16 cellular contexts compared by ENCODE assay signal in the genomic region with DNA sequence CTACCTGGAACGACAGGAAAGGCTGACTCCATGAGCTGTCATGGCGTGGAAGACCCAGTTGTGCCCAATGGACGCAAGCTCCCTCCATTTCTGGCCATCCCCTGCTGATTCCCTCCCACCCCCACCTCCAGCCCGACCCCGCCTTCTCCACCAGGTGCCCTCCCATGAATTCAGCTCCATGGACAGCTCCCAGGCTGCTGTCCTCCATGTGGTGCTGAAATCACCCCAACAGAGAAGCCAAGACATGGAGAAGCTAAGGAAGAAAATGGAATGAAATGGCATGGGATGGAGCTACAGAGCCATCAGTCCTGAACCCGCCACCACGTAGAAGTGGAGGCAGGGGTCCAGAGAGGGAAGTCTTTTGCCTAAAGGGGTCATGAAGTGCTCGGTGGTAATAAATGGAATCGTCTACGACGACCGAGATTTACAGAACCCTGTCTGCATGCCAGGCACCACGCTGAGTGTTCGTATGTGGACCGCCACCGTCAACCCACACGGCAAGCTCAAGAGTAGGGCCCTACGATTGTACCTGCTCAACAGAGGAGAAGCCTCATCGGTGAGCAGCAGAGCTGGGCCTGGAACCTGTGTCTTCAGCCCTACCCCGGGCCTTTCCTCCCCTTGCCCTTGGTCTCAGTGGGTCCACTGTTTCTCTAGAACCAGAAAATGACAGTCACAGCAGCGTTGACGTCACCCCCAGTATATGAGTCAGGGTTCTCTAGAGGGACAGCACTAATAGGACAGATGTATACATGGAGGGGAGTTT. TPM values are rescaled to one million over a fixed set of nuclear protein-coding genes. Genes with fewer than 3 reads are reported as not detected.
DNase-seq lines count a peak whose midpoint lies in the region; ATAC-seq and TF ChIP-seq lines count a peak whose summit lies in the region.
"Had no signal": no experiment of that assay in that cellular context is flagged by ENCODE, and none has a peak within 500 bp of the region (broad histone marks: within the 10 kb centered on the region; RNA-seq: fewer than 3 reads in every experiment).

No MANE protein-coding gene starts in this region.

- TF ChIP-seq POLR2A in lower leg skin (IDR thresholded peaks at IDR 0.05): no peak

- no peaks in the 10 kb centered on the region for H3K36me3 Mint-ChIP-seq in activated CD4-positive, alpha-beta T cell treated with anti-CD3 and anti-CD28 coated beads for 36 hours (ENCODE audit: low read depth)
- no peaks in the 10 kb centered on the region for H3K36me3 Mint-ChIP-seq in endothelial cell (ENCODE audit: low read depth, unreplicated experiment)

- peaks cover 4% of the 10 kb centered on the region for H3K27me3 Mint-ChIP-seq in activated CD4-positive, alpha-beta T cell treated with anti-CD3 and anti-CD28 coated beads for 36 hours
- H3K27me3 Mint-ChIP-seq in endothelial cell (ENCODE audit: unreplicated experiment): peaks cover 4% of the 10 kb centered on the region
- H3K27me3 Mint-ChIP-seq: central memory CD8-positive, alpha-beta T cell had no signal

- peaks cover 4% of the 10 kb centered on the region for H3K4me1 Mint-ChIP-seq in activated CD4-positive, alpha-beta T cell treated with anti-CD3 and anti-CD28 coated beads for 36 hours
- H3K4me1 Mint-ChIP-seq in endothelial cell (ENCODE audit: unreplicated experiment): no peaks in the 10 kb centered on the region

- H3K9me3 Mint-ChIP-seq in activated CD4-positive, alpha-beta T cell treated with anti-CD3 and anti-CD28 coated beads for 36 hours (ENCODE audit: low read depth): peaks cover 3% of the 10 kb centered on the region
- H3K9me3 Mint-ChIP-seq in endothelial cell (ENCODE audit: unreplicated experiment): no peaks in the 10 kb centered on the region

- intact Hi-C loops in activated CD4-positive, alpha-beta T cell treated with anti-CD3 and anti-CD28 coated beads for 36 hours (cut with DNase I, micrococcal nuclease): loop anchor here in 1 of 2 experiments (5.0 kb wide), 1 partner anchor 34 kb away; no protein-coding TSS in a partner anchor
- intact Hi-C loops in lower leg skin (cut with DNase I; ENCODE audit: low total_unique reads): loop anchor here (5.0 kb wide), 1 partner anchor 119 kb away; no protein-coding TSS in a partner anchor
- intact Hi-C loops in ascending aorta (cut with DNase I): loop anchor here (10.0 kb wide), 1 partner anchor 576 kb away; no protein-coding TSS in a partner anchor

- H3K4me1 ChIP-seq in ascending aorta: peaks cover 0 to 5% of the 10 kb centered on the region in 2 donors

- CTCF ChIA-PET in activated CD4-positive, alpha-beta T cell treated with anti-CD3 and anti-CD28 coated beads for 36 hours (lab: Charles Lee): interaction anchor here (0.9 to 2.3 kb wide), 8 partner anchors 10 to 123 kb away, joined by 3 to 10 read pairs (median 4); partner anchors contain the start of gene ZC3H18
- CTCF ChIA-PET in RWPE1 (lab: Yijun Ruan, JAX): interaction anchor here (0.5 to 1.0 kb wide), 9 partner anchors 12 to 1310 kb away, joined by 3 to 5 read pairs (median 3); no protein-coding TSS in a partner anchor

- 61 to 70% methylated on average over 22 of the region's 22 CpGs for WGBS in lower leg skin, 2 donors

- no peaks in the 10 kb centered on the region for H3K27me3 ChIP-seq in ascending aorta
- H3K27me3 ChIP-seq: ovary had no signal

- H3K4me3 Mint-ChIP-seq in activated CD4-positive, alpha-beta T cell treated with anti-CD3 and anti-CD28 coated beads for 36 hours: no peak overlapping the region
- no peak overlapping the region for H3K4me3 Mint-ChIP-seq in endothelial cell (ENCODE audit: unreplicated experiment)
- H3K4me3 Mint-ChIP-seq: activated T-helper 1 cell treated with anti-CD3 and anti-CD28 coated beads, Interleukin-12 subunit alpha, Interleukin-12 subunit beta, Interleukin-2, Interleukin-4 antibody, amounts not matched to agents 30 ng/mL and 10 ng/mL and 1 ng/mL, durations not matched to agents 14 hours and 24 hours and 36 hours; central memory CD8-positive, alpha-beta T cell; stimulated activated naive CD8-positive, alpha-beta T cell treated with anti-CD3 and anti-CD28 coated beads, Interleukin-15, Interleukin-2, amounts not matched to agents 100 ng/mL and 50 ng/mL, for 24 hours had no signal

- POLR2A ChIA-PET in activated CD4-positive, alpha-beta T cell treated with anti-CD3 and anti-CD28 coated beads for 36 hours (lab: Charles Lee): interaction anchor here (0.8 kb wide), 1 partner anchor 9 kb away, joined by 4 read pairs; the partner anchor contains the start of gene ZC3H18
- POLR2A ChIA-PET in RWPE1 (lab: Yijun Ruan, JAX; ENCODE audit: low non-redundant PET): interaction anchor here (1.2 kb wide), 1 partner anchor 9 kb away, joined by 4 read pairs; the partner anchor contains the start of gene ZC3H18

- H3K9me3 ChIP-seq in ascending aorta: no peaks in the 10 kb centered on the region
- H3K9me3 ChIP-seq: ovary had no signal

- H3K36me3 ChIP-seq in ascending aorta: no peaks in the 10 kb centered on the region
- H3K36me3 ChIP-seq: ovary had no signal

- no peak overlapping the region for H3K27ac Mint-ChIP-seq in activated CD4-positive, alpha-beta T cell treated with anti-CD3 and anti-CD28 coated beads for 36 hours
- no peak overlapping the region for H3K27ac Mint-ChIP-seq in endothelial cell (ENCODE audit: unreplicated experiment)
- H3K27ac Mint-ChIP-seq: activated T-helper 1 cell treated with anti-CD3 and anti-CD28 coated beads, Interleukin-12 subunit alpha, Interleukin-12 subunit beta, Interleukin-2, Interleukin-4 antibody, amounts not matched to agents 30 ng/mL and 10 ng/mL and 1 ng/mL, durations not matched to agents 14 hours and 24 hours and 36 hours; stimulated activated naive CD8-positive, alpha-beta T cell treated with anti-CD3 and anti-CD28 coated beads, Interleukin-15, Interleukin-2, amounts not matched to agents 100 ng/mL and 50 ng/mL, for 24 hours had no signal

- no peak overlapping the region for H3K4me3 ChIP-seq in lower leg skin (ENCODE audit: low read depth, poor library complexity, severe bottlenecking)
- no peak overlapping the region for H3K4me3 ChIP-seq in ascending aorta
- H3K4me3 ChIP-seq: ovary had no signal

- H3K27ac ChIP-seq in RWPE1 (no peak overlapping the region), ascending aorta (no peak overlapping the region)
- H3K27ac ChIP-seq: ovary had no signal

- peak; percentile 29 for DNase-seq in activated CD4-positive, alpha-beta T cell treated with anti-CD3 and anti-CD28 coated beads for 36 hours
- DNase-seq in activated CD4-positive, alpha-beta T cell treated with anti-CD3 and anti-CD28 coated beads for 1 hour: no peak
- DNase-seq in RWPE1 (ENCODE audit: low spot score) (peak; percentile 16), endothelial cell (ENCODE audit: low spot score) (peak; percentile 44), renal cortical epithelial cell (ENCODE audit: low read depth) (peak; percentile 9), lower leg skin (ENCODE audit: low spot score in 2 of 2) (no peak), ascending aorta (ENCODE audit: low spot score in 2 of 2) (no peak)
- DNase-seq: EL, foreskin melanocyte, left ventricle myocardium superior, NCI-H1930 had no signal

- no peak for ATAC-seq in activated CD4-positive, alpha-beta T cell treated with anti-CD3 and anti-CD28 coated beads for 36 hours
- ATAC-seq in GM18502 (IDR thresholded peaks at IDR 0.05; ENCODE audit: poor library complexity, unreplicated experiment): no peak

- TF ChIP-seq CTCF in RWPE1 (conservative IDR thresholded peaks at IDR 0.05; ENCODE audit: low read depth): no peak
- TF ChIP-seq CTCF in endothelial cell (IDR thresholded peaks at IDR 0.05; ENCODE audit: unreplicated experiment): no peak
- no peak for TF ChIP-seq CTCF in lower leg skin (IDR thresholded peaks at IDR 0.05)
- no peak for TF ChIP-seq CTCF in ascending aorta (IDR thresholded peaks at IDR 0.05)

RNA-seq across cellular contexts. Expression of gene ZC3H18, which starts 9.3 kb away (rescaled TPM):
- total RNA-seq in activated CD4-positive, alpha-beta T cell treated with anti-CD3 and anti-CD28 coated beads for 36 hours: 10 to 100 TPM; 70.0 to 76.4 TPM
- total RNA-seq in endothelial cell (ENCODE audit: unreplicated experiment): 49.3 TPM
- total RNA-seq in renal cortical epithelial cell: 7.8 and 20.6 TPM in 2 replicates
- 10 to 100 TPM; 16.5 to 32.3 (median 18.5) TPM for total RNA-seq in lower leg skin
- 36.3 TPM for total RNA-seq in ascending aorta

Comparison
In these comparisons a context has a peak if more than half of its experiments do, and no peak if none do; other contexts are left out.
1. DNase-seq: peak in activated CD4-positive, alpha-beta T cell treated with anti-CD3 and anti-CD28 coated beads for 36 hours (single experiment), RWPE1 (single experiment), endothelial cell (single experiment) and renal cortical epithelial cell (single experiment); none in activated CD4-positive, alpha-beta T cell treated with anti-CD3 and anti-CD28 coated beads for 1 hour (single experiment), lower leg skin (0 of 2) and ascending aorta (0 of 2).